ENCODE assay signal across 1 cellular context in genomic region chr13:20188649-20189553, GRCh38.
TF ChIP-seq lines count a peak whose summit lies in the region.

No MANE protein-coding gene starts in this region.

TF ChIP-seq in GM12878, 131 proteins besides CTCF, POLR2A, EP300 and RAD21 (continued from another document):
- TF ChIP-seq CBFB (IDR thresholded peaks at IDR 0.05; ENCODE audit: low read depth) (no peak), ASH2L (IDR thresholded peaks at IDR 0.05; ENCODE audit: borderline replicate concordance, low read depth) (no peak), CEBPZ (IDR thresholded peaks at IDR 0.05; ENCODE audit: low read depth, low read length) (no peak), POLR2AphosphoS5 (IDR thresholded peaks at IDR 0.05; ENCODE audit: low read length) (no peak), GABPA (IDR thresholded peaks at IDR 0.05; ENCODE audit: low read depth) (peak; percentile 46; the same call in 1 of the 2 replicates)
